8 cellular contexts compared by ENCODE assay signal in genomic region chr7:1136841-1137516, GRCh38. TPM values are rescaled to one million over a fixed set of nuclear protein-coding genes. Genes with fewer than 3 reads are reported as not detected.
DNase-seq lines count a peak whose midpoint lies in the region; ATAC-seq, FAIRE-seq and TF ChIP-seq lines count a peak whose summit lies in the region.

No MANE protein-coding gene starts in this region.

- H3K27ac ChIP-seq in CD4-positive, alpha-beta memory T cell (ENCODE audit: low read depth, low read length): peak overlapping the region; percentile 76
- H3K27ac ChIP-seq in gastroesophageal sphincter (no peak overlapping the region), skin epidermis (peak overlapping the region in 3 of 21 experiments; percentile 76 to 85 (median 78))

- H3K9me3 ChIP-seq in CD4-positive, alpha-beta memory T cell (ENCODE audit: control insufficient read depth in 1 of 2, low read length in 2 of 2): no peaks in the 10 kb centered on the region
- no peaks in the 10 kb centered on the region for H3K9me3 ChIP-seq in gastroesophageal sphincter

- FAIRE-seq in HTR-8/SVneo (lab: Jason Lieb, UNC): peak; percentile 36

- peaks cover 15% of the 10 kb centered on the region for H3K4me1 ChIP-seq in CD4-positive, alpha-beta memory T cell (ENCODE audit: insufficient read depth, low read length)
- peaks cover 0 to 20% (median 10%) of the 10 kb centered on the region in 3 donors for H3K4me1 ChIP-seq in gastroesophageal sphincter

- no peaks in the 10 kb centered on the region for H3K36me3 ChIP-seq in CD4-positive, alpha-beta memory T cell (ENCODE audit: insufficient read depth, low read length)
- no peaks in the 10 kb centered on the region for H3K36me3 ChIP-seq in gastroesophageal sphincter

- H3K27me3 ChIP-seq in CD4-positive, alpha-beta memory T cell (ENCODE audit: insufficient read depth, low read length): no peaks in the 10 kb centered on the region
- no peaks in the 10 kb centered on the region for H3K27me3 ChIP-seq in gastroesophageal sphincter

- POLR2A ChIA-PET in CD4-positive, alpha-beta memory T cell (lab: Charles Lee; ENCODE audit: partially characterized antibody): interaction anchor here (1.9 to 4.1 kb wide), 2 partner anchors 20 to 24 kb away, joined by 25 to 39 read pairs; partner anchors contain the start of gene ZFAND2A

- H3K27me3 Mint-ChIP-seq in CD4-positive, alpha-beta memory T cell: no peaks in the 10 kb centered on the region
- H3K27me3 Mint-ChIP-seq in T-helper 1 cell treated with Interleukin-12 subunit alpha and Interleukin-12 subunit beta and Interleukin-4 antibody, amounts not matched to agents 30 μg/mL and 1 μg/mL, for 36 hours (ENCODE audit: low read depth): no peaks in the 10 kb centered on the region

- TF ChIP-seq EP300 in gastroesophageal sphincter (IDR thresholded peaks at IDR 0.05): no peak

- no peak for TF ChIP-seq POLR2A in gastroesophageal sphincter (IDR thresholded peaks at IDR 0.05)

- no peak for TF ChIP-seq CTCF in gastroesophageal sphincter (IDR thresholded peaks at IDR 0.05)

- peak overlapping the region; percentile 53 to 96 (median 92) for H3K27ac Mint-ChIP-seq in CD4-positive, alpha-beta memory T cell
- peak overlapping the region; percentile 86 for H3K27ac Mint-ChIP-seq in T-helper 1 cell treated with Interleukin-12 subunit alpha and Interleukin-12 subunit beta and Interleukin-4 antibody, amounts not matched to agents 30 μg/mL and 1 μg/mL, for 36 hours

- peaks cover 10 to 26% (median 16%) of the 10 kb centered on the region in 4 donors for H3K4me1 Mint-ChIP-seq in CD4-positive, alpha-beta memory T cell
- H3K4me1 Mint-ChIP-seq in T-helper 1 cell treated with Interleukin-12 subunit alpha and Interleukin-12 subunit beta and Interleukin-4 antibody, amounts not matched to agents 30 μg/mL and 1 μg/mL, for 36 hours (ENCODE audit: low read depth): peaks cover 8% of the 10 kb centered on the region

- intact Hi-C loops in CD4-positive, alpha-beta memory T cell (cut with micrococcal nuclease): no loop called here

- CTCF ChIA-PET in CD4-positive, alpha-beta memory T cell (lab: Charles Lee; ENCODE audit: partially characterized antibody): interaction anchor here (1.1 to 3.1 kb wide), 4 partner anchors 14 to 40 kb away, joined by 3 to 13 read pairs (median 6); partner anchors contain the start of gene ZFAND2A

- H3K36me3 Mint-ChIP-seq in CD4-positive, alpha-beta memory T cell: peaks cover under 1 to 3% of the 10 kb centered on the region in 2 donors
- peaks cover 3% of the 10 kb centered on the region for H3K36me3 Mint-ChIP-seq in T-helper 1 cell treated with Interleukin-12 subunit alpha and Interleukin-12 subunit beta and Interleukin-4 antibody, amounts not matched to agents 30 μg/mL and 1 μg/mL, for 36 hours (ENCODE audit: low read depth)

- 21 to 29% methylated on average over 5 of the region's 9 CpGs for WGBS in gastroesophageal sphincter (ENCODE audit: low coverage in 1 of 2), 2 donors

- no peak for DNase-seq in CD4-positive, alpha-beta memory T cell
- DNase-seq in HTR-8/SVneo (ENCODE audit: insufficient read length, low spot score) (peak; percentile 37), NCI-H128 (lab: John Stamatoyannopoulos, UW; ENCODE audit: unreplicated experiment) (no peak), kidney glomerular epithelial cell (lab: John Stamatoyannopoulos, UW) (no peak)
- no peak for DNase-seq in central memory CD4-positive, alpha-beta T cell

- peak overlapping the region; percentile 63 to 94 for H3K4me3 ChIP-seq in CD4-positive, alpha-beta memory T cell (ENCODE audit: low read length in 2 of 2)
- H3K4me3 ChIP-seq in gastroesophageal sphincter: peak overlapping the region; percentile 45 to 71
- peak overlapping the region; percentile 45 to 86 (median 75) for H3K4me3 ChIP-seq in skin epidermis

- ATAC-seq in gastroesophageal sphincter: no peak

- H3K4me3 Mint-ChIP-seq in CD4-positive, alpha-beta memory T cell: peak overlapping the region; percentile 79 to 94 (median 90)
- peak overlapping the region; percentile 89 for H3K4me3 Mint-ChIP-seq in T-helper 1 cell treated with Interleukin-12 subunit alpha and Interleukin-12 subunit beta and Interleukin-4 antibody, amounts not matched to agents 30 μg/mL and 1 μg/mL, for 36 hours

- H3K9me3 Mint-ChIP-seq in CD4-positive, alpha-beta memory T cell: no peaks in the 10 kb centered on the region
- no peaks in the 10 kb centered on the region for H3K9me3 Mint-ChIP-seq in T-helper 1 cell treated with Interleukin-12 subunit alpha and Interleukin-12 subunit beta and Interleukin-4 antibody, amounts not matched to agents 30 μg/mL and 1 μg/mL, for 36 hours

RNA-seq across cellular contexts. Expression of gene ZFAND2A, which starts 23.0 kb away (rescaled TPM):
- 10 to 100 TPM; 30.9 to 32.4 TPM for total RNA-seq in CD4-positive, alpha-beta memory T cell
- polyA plus RNA-seq in CD4-positive, alpha-beta memory T cell: 10 to 100 TPM; 41.8 to 60.7 TPM
- 10 to 100 TPM; 19.1 to 28.0 (median 24.0) TPM for total RNA-seq in gastroesophageal sphincter

RNA-seq across cellular contexts. Expression of gene GPER1, which starts 49.1 kb away (rescaled TPM):
- not detected for total RNA-seq in CD4-positive, alpha-beta memory T cell
- not detected for polyA plus RNA-seq in CD4-positive, alpha-beta memory T cell
- 10 to 100 TPM in 1 of 4 donors, 1 to 10 TPM in 3; 7.1 to 20.2 (median 7.8) TPM for total RNA-seq in gastroesophageal sphincter

Comparison
In these comparisons a context has a peak if more than half of its experiments do, and no peak if none do; other contexts are left out.
1. RNA of gene GPER1, which starts 49.1 kb away (total RNA-seq): 7.1 to 20.2 TPM in gastroesophageal sphincter; not detected in CD4-positive, alpha-beta memory T cell; every median in the first group is over 4 times any median in the second.
2. Peak in every context shown above with its lines, with median percentiles within 50 percentile points of each other: H3K4me3 ChIP-seq.